ENCODE assay signal across 21 cellular contexts in genomic region chr7:70855373-70855772, GRCh38.
"Had no signal": no experiment of that assay in that cellular context is flagged by ENCODE, and none has a peak within 500 bp of the region (broad histone marks: within the 10 kb centered on the region; RNA-seq: fewer than 3 reads in every experiment).

No MANE protein-coding gene starts in this region.

- ATAC-seq: left colon; psoas muscle; sciatic nerve; stimulated activated memory B cell treated with anti-CD40 and anti-IgM and Interleukin-4, amounts not matched to agents 10 μg/mL and 1 μg/mL and 100 μg/mL, for 72 hours; stimulated activated naive CD8-positive, alpha-beta T cell treated with anti-CD3 and anti-CD28 coated beads, Interleukin-15, amount 100 ng/mL, for 72 hours had no signal

- H3K79me2 ChIP-seq: hepatocyte had no signal

- H3K4me1 Mint-ChIP-seq: naive B cell; nephron; stimulated activated memory B cell treated with anti-CD40 and anti-IgM and Interleukin-4, amounts not matched to agents 10 μg/mL and 1 μg/mL and 100 μg/mL, for 72 hours; stimulated activated naive CD8-positive, alpha-beta T cell treated with anti-CD3 and anti-CD28 coated beads, Interleukin-15, amount 100 ng/mL, for 72 hours had no signal

- H3K4me3 Mint-ChIP-seq: naive B cell; nephron; stimulated activated memory B cell treated with anti-CD40 and anti-IgM and Interleukin-4, amounts not matched to agents 10 μg/mL and 1 μg/mL and 100 μg/mL, for 72 hours; stimulated activated naive CD8-positive, alpha-beta T cell treated with anti-CD3 and anti-CD28 coated beads, Interleukin-15, amount 100 ng/mL, for 72 hours had no signal

- H3K27me3 ChIP-seq: colonic mucosa, hepatocyte, neutrophil, testis, tibial nerve had no signal

- H3K4me3 ChIP-seq: colonic mucosa, hepatocyte, psoas muscle, spleen, testis, tibial nerve had no signal

- DNase-seq: colonic mucosa; dermis blood vessel endothelial cell; foreskin melanocyte; head of caudate nucleus; left colon; mesendoderm; naive B cell; psoas muscle; retina; spleen; stimulated activated CD4-positive, alpha-beta T cell treated with anti-CD3 and anti-CD28 coated beads, Interleukin-15, amount 100 ng/mL, for 24 hours; stimulated activated CD4-positive, alpha-beta T cell treated with anti-CD3 and anti-CD28 coated beads, Interleukin-1b, Interleukin-23, amount 100 ng/mL, for 48 hours; stimulated activated CD4-positive, alpha-beta T cell treated with anti-CD3 and anti-CD28 coated beads, Interleukin-4, amount 100 ng/mL, for 24 hours; stimulated activated naive CD8-positive, alpha-beta T cell treated with anti-CD3 and anti-CD28 coated beads, Interleukin-15, amount 100 ng/mL, for 72 hours; testis had no signal

- H3K36me3 ChIP-seq: colonic mucosa, neutrophil, spleen, tibial nerve had no signal

- H3K36me3 Mint-ChIP-seq: naive B cell; stimulated activated memory B cell treated with anti-CD40 and anti-IgM and Interleukin-4, amounts not matched to agents 10 μg/mL and 1 μg/mL and 100 μg/mL, for 72 hours had no signal

- H3K27ac ChIP-seq: colonic mucosa, hepatocyte, neutrophil, psoas muscle, spleen, testis, tibial nerve had no signal

- H2AFZ ChIP-seq: hepatocyte had no signal

- H3K9me3 ChIP-seq: colonic mucosa, neutrophil, psoas muscle, testis had no signal

- H3K27ac Mint-ChIP-seq: naive B cell; nephron; stimulated activated memory B cell treated with anti-CD40 and anti-IgM and Interleukin-4, amounts not matched to agents 10 μg/mL and 1 μg/mL and 100 μg/mL, for 72 hours; stimulated activated naive CD8-positive, alpha-beta T cell treated with anti-CD3 and anti-CD28 coated beads, Interleukin-15, amount 100 ng/mL, for 72 hours had no signal

- H3K4me1 ChIP-seq: colonic mucosa, psoas muscle, spleen, testis, tibial nerve had no signal

- H3K4me2 ChIP-seq: hepatocyte had no signal

- H3K27me3 Mint-ChIP-seq: stimulated activated naive CD8-positive, alpha-beta T cell treated with anti-CD3 and anti-CD28 coated beads, Interleukin-15, amount 100 ng/mL, for 72 hours had no signal
